8 cellular contexts compared by ENCODE assay signal in genomic region chr1:20486457-20487235, GRCh38. TPM values are rescaled to one million over a fixed set of nuclear protein-coding genes. Genes with fewer than 3 reads are reported as not detected.
DNase-seq lines count a peak whose midpoint lies in the region; ATAC-seq and TF ChIP-seq lines count a peak whose summit lies in the region.

No MANE protein-coding gene starts in this region.

- H3K4me3 Mint-ChIP-seq in IgD-negative memory B cell = peak overlapping the region; percentile 62 to 82 (median 78)
- peak overlapping the region; percentile 73 to 93 (median 84) for H3K4me3 Mint-ChIP-seq in naive B cell

- H3K9me3 ChIP-seq in fibroblast of lung (ENCODE audit: control insufficient read depth, insufficient read depth, low read depth, low read length) (no peaks in the 10 kb centered on the region), OCI-LY7 (ENCODE audit: low read length) (no peaks in the 10 kb centered on the region)

- H3K4me3 ChIP-seq in fibroblast of lung (replicated peaks in 1 of 4; ENCODE audit: control extremely low read depth in 1 of 4, insufficient read depth in 1 of 4, low read depth in 3 of 4, low read length in 4 of 4) = peak overlapping the region; percentile 56 to 99 (median 70)
- no peak overlapping the region for H3K4me3 ChIP-seq in OCI-LY7 (ENCODE audit: low read depth, low read length, poor library complexity, severe bottlenecking)

- H3K9ac ChIP-seq in fibroblast of lung (ENCODE audit: insufficient read depth, low read length) = peak overlapping the region; percentile 92

- no peaks in the 10 kb centered on the region for H3K36me3 Mint-ChIP-seq in IgD-negative memory B cell
- H3K36me3 Mint-ChIP-seq in naive B cell = peaks cover 3 to 6% of the 10 kb centered on the region in 2 donors

- H3K36me3 ChIP-seq in fibroblast of lung (ENCODE audit: control insufficient read depth, insufficient read depth, low read length) (no peaks in the 10 kb centered on the region), OCI-LY7 (ENCODE audit: insufficient read depth, low read length) (no peaks in the 10 kb centered on the region)

- TF ChIP-seq CTCF in VCaP (conservative IDR thresholded peaks at IDR 0.05) = no peak
- TF ChIP-seq CTCF in fibroblast of lung (conservative IDR thresholded peaks at IDR 0.05 in 1 of 2, IDR thresholded peaks at IDR 0.05 in 1 of 2; ENCODE audit: low read depth in 1 of 2, low read length in 2 of 2) = no peak
- TF ChIP-seq CTCF in OCI-LY7 (conservative IDR thresholded peaks at IDR 0.05; ENCODE audit: low read length) = no peak

- H3K27me3 Mint-ChIP-seq in IgD-negative memory B cell (peaks cover 42% of the 10 kb centered on the region), naive B cell (peaks cover 55 to 83% (median 78%) of the 10 kb centered on the region in 3 donors)

- no TSS peak for BruUV-seq in OCI-LY7 (replicated peaks; lab: Mats Ljungman, UMichigan)

- H2AFZ ChIP-seq in fibroblast of lung (ENCODE audit: low read length) (peak overlapping the region; percentile 42), OCI-LY7 (ENCODE audit: low read length) (no peak overlapping the region)

- H3K27ac Mint-ChIP-seq in IgD-negative memory B cell (peak overlapping the region; percentile 29 to 86 (median 78)), naive B cell (peak overlapping the region in 1 of 6 donors; percentile 15)

- H3K4me1 ChIP-seq in fibroblast of lung (ENCODE audit: control insufficient read depth, extremely low read depth, insufficient read depth, low read length) (peaks cover 12% of the 10 kb centered on the region), OCI-LY7 (ENCODE audit: insufficient read depth, low read length, poor library complexity, severe bottlenecking) (peaks cover 15% of the 10 kb centered on the region)

- POLR2A ChIA-PET in OCI-LY7 (lab: Charles Lee) = no interaction called here

- CTCF ChIA-PET in OCI-LY7 (lab: Charles Lee; ENCODE audit: unreplicated experiment) = no interaction called here

- H3K27me3 ChIP-seq in fibroblast of lung (ENCODE audit: control insufficient read depth, insufficient read depth, low read length) = no peaks in the 10 kb centered on the region

- H3K9me3 Mint-ChIP-seq in IgD-negative memory B cell (no peaks in the 10 kb centered on the region), naive B cell (no peaks in the 10 kb centered on the region)

- H3K79me2 ChIP-seq in fibroblast of lung (ENCODE audit: control insufficient read depth, insufficient read depth, low read length) (peaks cover 29% of the 10 kb centered on the region), OCI-LY7 (ENCODE audit: insufficient read depth, low read depth, low read length) (no peaks in the 10 kb centered on the region)

- intact Hi-C loops in OCI-LY7 (cut with micrococcal nuclease; ENCODE audit: unreplicated experiment) = no loop called here

- H3K27ac ChIP-seq in VCaP (peak overlapping the region; percentile 98), fibroblast of lung (ENCODE audit: insufficient read depth, low read length) (peak overlapping the region; percentile 95), OCI-LY7 (ENCODE audit: low read depth, low read length, poor library complexity, severe bottlenecking) (no peak overlapping the region)

- DNase-seq in C1 segment of cervical spinal cord (lab: John Stamatoyannopoulos, UW) (peak in 12 of 14 donors; percentile 27 to 84 (median 72)), fibroblast of lung (ENCODE audit: low read depth in 2 of 2) (peak; percentile 68 to 80), naive B cell (no peak), middle frontal gyrus (ENCODE audit: extremely low spot score, low spot score) (no peak), OCI-LY7 (ENCODE audit: low spot score) (no peak)
- no peak for DNase-seq in stimulated activated CD4-positive, alpha-beta T cell treated with anti-CD3 and anti-CD28 coated beads, Interleukin-2, amount 100 ng/mL, for 48 hours

- ATAC-seq in naive B cell (ENCODE audit: low read depth in 2 of 2) = peak in 1 of 2 donors; percentile 13

- no peaks in the 10 kb centered on the region for H3K9me2 ChIP-seq in OCI-LY7 (ENCODE audit: insufficient read depth, low read length)

- no peaks in the 10 kb centered on the region for H4K20me1 ChIP-seq in fibroblast of lung (ENCODE audit: control insufficient read depth, extremely low read depth, insufficient read depth, low read length)
- H4K20me1 ChIP-seq in OCI-LY7 (ENCODE audit: insufficient read depth, low read length) = no peaks in the 10 kb centered on the region

- peak overlapping the region; percentile 89 for H3K4me2 ChIP-seq in fibroblast of lung (ENCODE audit: extremely low read depth, insufficient read depth, low read length)
- no peak overlapping the region for H3K4me2 ChIP-seq in OCI-LY7 (ENCODE audit: low read length)

- H3K4me1 Mint-ChIP-seq in IgD-negative memory B cell = peaks cover 2 to 10% (median 7%) of the 10 kb centered on the region in 3 donors
- peaks cover 17 to 22% (median 18%) of the 10 kb centered on the region in 3 donors for H3K4me1 Mint-ChIP-seq in naive B cell

RNA-seq across cellular contexts. Expression of gene CAMK2N1, which starts 0.6 kb away (rescaled TPM):
- polyA plus RNA-seq in IgD-negative memory B cell = 1.6 TPM
- 44.2 and 79.9 TPM in 2 replicates for total RNA-seq in fibroblast of lung
- polyA plus RNA-seq in fibroblast of lung = 94.9 and 156 TPM in 2 replicates
- 142 and 220 TPM in 2 replicates for polyA plus RNA-seq in fibroblast of lung (2012)
- polyA minus RNA-seq in fibroblast of lung (ENCODE audit: low replicate concordance) = 38.9 and 62.1 TPM in 2 replicates
- not detected for polyA plus RNA-seq in naive B cell (ENCODE audit: low read depth in 6 of 6)
- not detected in 2 replicates for total RNA-seq in OCI-LY7 (2014; rRNA removed; shearing (Covaris generic))
- total RNA-seq in OCI-LY7 (2022) = not detected in 2 replicates

RNA-seq across cellular contexts. Expression of gene MUL1, which starts 21.3 kb away (rescaled TPM):
- polyA plus RNA-seq in IgD-negative memory B cell (37.1 TPM), fibroblast of lung (25.7 and 31.9 TPM in 2 replicates), naive B cell (ENCODE audit: low read depth in 6 of 6) (10 to 100 TPM; 28.5 to 85.5 (median 37.5) TPM)
- total RNA-seq in fibroblast of lung (21.8 and 26.9 TPM in 2 replicates), OCI-LY7 (2022) (20.6 and 25.2 TPM in 2 replicates)
- polyA plus RNA-seq in fibroblast of lung (2012) = 25.5 and 34.3 TPM in 2 replicates
- 45.2 and 78.8 TPM in 2 replicates for polyA minus RNA-seq in fibroblast of lung (ENCODE audit: low replicate concordance)
- total RNA-seq in OCI-LY7 (2014; rRNA removed; shearing (Covaris generic)) = 15.5 and 16.3 TPM in 2 replicates

Comparison
In these comparisons a context has a peak if more than half of its experiments do, and no peak if none do; other contexts are left out.
1. DNase-seq: peak in C1 segment of cervical spinal cord (12 of 14) and fibroblast of lung (2 of 2); none in naive B cell (single experiment), middle frontal gyrus (single experiment), stimulated activated CD4-positive, alpha-beta T cell treated with anti-CD3 and anti-CD28 coated beads, Interleukin-2, amount 100 ng/mL, for 48 hours (0 of 2) and OCI-LY7 (single experiment).
2. RNA of gene CAMK2N1, which starts 0.6 kb away (polyA plus RNA-seq): 94.9 to 220 TPM in fibroblast of lung; 1.6 TPM in IgD-negative memory B cell (single experiment) and not detected in naive B cell; every median in the first group is over 10 times any median in the second.